ENCODE assay signal across 20 cellular contexts in the genomic region with DNA sequence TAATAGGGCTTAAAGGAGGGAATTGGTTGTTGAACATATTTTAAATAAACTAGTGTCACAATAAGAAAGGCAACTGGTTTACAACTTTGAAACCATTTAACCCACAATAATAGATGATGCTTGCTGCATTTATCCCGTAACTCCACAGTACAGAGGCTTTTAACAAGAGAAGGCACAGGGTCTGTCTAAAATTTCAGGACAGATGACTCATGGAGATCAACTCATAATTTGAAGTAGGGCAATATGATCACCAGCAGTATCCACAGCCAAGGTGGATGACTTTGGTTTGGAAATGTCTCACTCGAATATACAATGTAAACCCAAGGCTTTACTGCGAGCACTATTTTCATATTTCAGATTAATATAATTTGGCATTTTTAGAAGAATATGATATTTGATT.
DNase-seq lines count a peak whose midpoint lies in the region; ATAC-seq and TF ChIP-seq lines count a peak whose summit lies in the region.
"Had no signal": no experiment of that assay in that cellular context is flagged by ENCODE, and none has a peak within 500 bp of the region (broad histone marks: within the 10 kb centered on the region; RNA-seq: fewer than 3 reads in every experiment).

No MANE protein-coding gene starts in this region.

- DNase-seq in LHCN-M2 (ENCODE audit: low read depth) (peak; percentile 60), fibroblast of gingiva (ENCODE audit: low read depth) (peak; percentile 31), psoas muscle (no peak), transverse colon (no peak), DMS53 treated with DMSO at 0.1 percent for 48 hours (lab: John Stamatoyannopoulos, UW; ENCODE audit: unreplicated experiment) (no peak)
- DNase-seq in stimulated activated CD4-positive, alpha-beta T cell treated with anti-CD3 and anti-CD28 coated beads, Interleukin-1b, Interleukin-23, amount 100 ng/mL, for 48 hours: no peak
- DNase-seq: Caco-2; CD4-positive, CD25-positive, alpha-beta regulatory T cell; CD8-positive, alpha-beta T cell; DMS153; DMS79; EL; GDM1; GM23248; H9 had no signal

- intact Hi-C loops in psoas muscle (cut with DNase I): no loop called here
- intact Hi-C loops in transverse colon (cut with DNase I; ENCODE audit: low total_unique reads): no loop called here

- H3K9me3 ChIP-seq in psoas muscle (no peaks in the 10 kb centered on the region), skeletal muscle tissue (ENCODE audit: control insufficient read depth in 3 of 3, low read length in 3 of 3) (no peaks in the 10 kb centered on the region), transverse colon (no peaks in the 10 kb centered on the region)
- H3K9me3 ChIP-seq: BLaER1, Caco-2 had no signal

- H3K27ac ChIP-seq in psoas muscle (peak overlapping the region; percentile 34), skeletal muscle tissue (ENCODE audit: low read depth, low read length) (peak overlapping the region; percentile 55), transverse colon (no peak overlapping the region)
- H3K27ac ChIP-seq: BLaER1, C4-2B, GM23248 had no signal

- H3K36me3 ChIP-seq in psoas muscle (ENCODE audit: insufficient read depth in 1 of 2, low read depth in 1 of 2): no peaks in the 10 kb centered on the region
- H3K36me3 ChIP-seq in skeletal muscle tissue (ENCODE audit: control insufficient read depth in 3 of 3, insufficient read depth in 3 of 3, low read length in 3 of 3): no peaks in the 10 kb centered on the region
- no peaks in the 10 kb centered on the region for H3K36me3 ChIP-seq in transverse colon
- H3K36me3 ChIP-seq: BLaER1 had no signal

- in situ Hi-C loops in transverse colon (cut with MboI; ENCODE audit: low pct_ligation_motif_present in 1 of 4, low pct_unique_long_range_greater_than_20kb in 1 of 4, low sequenced_read_pairs in 3 of 4): no loop called here

- peak; percentile 71 to 81 (median 74) for ATAC-seq in psoas muscle
- ATAC-seq in HG03439 (IDR thresholded peaks at IDR 0.05; ENCODE audit: unreplicated experiment): no peak
- ATAC-seq: CD8-positive, alpha-beta T cell; HCT116 had no signal

- TF ChIP-seq CTCF in psoas muscle (IDR thresholded peaks at IDR 0.05) (no peak), transverse colon (IDR thresholded peaks at IDR 0.05) (no peak)

- H3K4me1 ChIP-seq in psoas muscle (no peaks in the 10 kb centered on the region), skeletal muscle tissue (ENCODE audit: control insufficient read depth in 3 of 3, insufficient read depth in 3 of 3, low read length in 3 of 3) (peaks cover 0 to 8% (median 5%) of the 10 kb centered on the region in 3 donors), transverse colon (peaks cover 0 to 3% (median 0%) of the 10 kb centered on the region in 4 donors)
- H3K4me1 ChIP-seq: BLaER1, Caco-2 had no signal

- H3K27me3 ChIP-seq in psoas muscle (ENCODE audit: insufficient read depth in 3 of 3, low read length in 2 of 3) (no peaks in the 10 kb centered on the region), skeletal muscle tissue (ENCODE audit: control insufficient read depth in 3 of 3, insufficient read depth in 3 of 3, low read length in 3 of 3) (no peaks in the 10 kb centered on the region), transverse colon (no peaks in the 10 kb centered on the region)
- H3K27me3 ChIP-seq: BLaER1 had no signal

- TF ChIP-seq POLR2A in transverse colon (IDR thresholded peaks at IDR 0.05): no peak

- TF ChIP-seq EP300 in transverse colon (IDR thresholded peaks at IDR 0.05; ENCODE audit: low read depth): no peak

- no peak overlapping the region for H3K9ac ChIP-seq in skeletal muscle tissue (ENCODE audit: low read depth in 1 of 3, low read length in 3 of 3)
- H3K9ac ChIP-seq: BLaER1, GM23248 had no signal

- 43 to 70% (median 65%) methylated on average over 3 of the region's 3 CpGs for WGBS in psoas muscle, 3 donors
- WGBS in transverse colon (ENCODE audit: low coverage in 1 of 2), 2 donors: 83 to 90% methylated on average over 3 of the region's 3 CpGs

- H3K4me3 ChIP-seq in psoas muscle (no peak overlapping the region), skeletal muscle tissue (ENCODE audit: low read length in 3 of 3) (peak overlapping the region in 2 of 3 donors; percentile 17 to 25), transverse colon (no peak overlapping the region)
- H3K4me3 ChIP-seq: BLaER1, GM23248 had no signal

Comparison
In these comparisons a context has a peak if more than half of its experiments do, and no peak if none do; other contexts are left out.
1. DNase-seq: peak in LHCN-M2 (single experiment) and fibroblast of gingiva (single experiment); none in psoas muscle (0 of 2), transverse colon (single experiment), DMS53 treated with DMSO at 0.1 percent for 48 hours (single experiment) and stimulated activated CD4-positive, alpha-beta T cell treated with anti-CD3 and anti-CD28 coated beads, Interleukin-1b, Interleukin-23, amount 100 ng/mL, for 48 hours (single experiment).
2. H3K27ac ChIP-seq: peak in psoas muscle (single experiment) and skeletal muscle tissue (single experiment); none in transverse colon (0 of 4).
3. H3K4me3 ChIP-seq: peak in skeletal muscle tissue (2 of 3); none in psoas muscle (single experiment) and transverse colon (0 of 4).